ENCODE assay signal across 14 cellular contexts in genomic region chr16:83296505-83296904, GRCh38.
A peak's percentile ranks its signal among the peaks of the same experiment; 100 is the strongest.
DNase-seq lines count a peak whose midpoint lies in the region; FAIRE-seq and TF ChIP-seq lines count a peak whose summit lies in the region.
"Had no signal": no experiment of that assay in that cellular context is flagged by ENCODE, and none has a peak within 500 bp of the region (broad histone marks: within the 10 kb centered on the region; RNA-seq: fewer than 3 reads in every experiment).

No MANE protein-coding gene starts in this region.

- TF ChIP-seq CTCF in MCF 10A (IDR thresholded peaks at IDR 0.05; ENCODE audit: unreplicated experiment): no peak
- TF ChIP-seq CTCF in breast epithelium (IDR thresholded peaks at IDR 0.05): no peak
- no peak for TF ChIP-seq CTCF in fibroblast of villous mesenchyme (IDR thresholded peaks at IDR 0.05; ENCODE audit: insufficient read depth, low read depth, low read length)
- no peak for TF ChIP-seq CTCF in liver (IDR thresholded peaks at IDR 0.05; ENCODE audit: low read depth, low read length, missing input control)

- H3K4me1 ChIP-seq in breast epithelium: no peaks in the 10 kb centered on the region
- peaks cover 0 to 4% (median 0%) of the 10 kb centered on the region in 4 donors for H3K4me1 ChIP-seq in liver (ENCODE audit: control insufficient read depth in 4 of 4, insufficient read depth in 4 of 4, low read length in 3 of 4)
- H3K4me1 ChIP-seq in CD4-positive, alpha-beta memory T cell (ENCODE audit: insufficient read depth, low read length): no peaks in the 10 kb centered on the region

- CTCF ChIA-PET in MCF 10A (lab: Yijun Ruan, JAX): interaction anchor here (1.7 kb wide), 1 partner anchor 60 kb away, joined by 4 read pairs; no protein-coding TSS in a partner anchor
- CTCF ChIA-PET in CD4-positive, alpha-beta memory T cell (lab: Charles Lee; ENCODE audit: partially characterized antibody): interaction anchor here (0.6 kb wide), 1 partner anchor 1032 kb away, joined by 3 read pairs; no protein-coding TSS in a partner anchor

- H3K36me3 Mint-ChIP-seq in MCF 10A (ENCODE audit: insufficient read depth, unreplicated experiment): no peaks in the 10 kb centered on the region
- H3K36me3 Mint-ChIP-seq in CD4-positive, alpha-beta memory T cell: no peaks in the 10 kb centered on the region

- no peaks in the 10 kb centered on the region for H3K9me3 Mint-ChIP-seq in MCF 10A (ENCODE audit: unreplicated experiment)
- H3K9me3 Mint-ChIP-seq in CD4-positive, alpha-beta memory T cell: peaks cover 0 to 4% (median 0%) of the 10 kb centered on the region in 8 donors

- BruUV-seq in MCF 10A (replicated peaks; lab: Mats Ljungman, UMichigan): no TSS peak

- H3K27ac Mint-ChIP-seq in MCF 10A (ENCODE audit: low read depth, unreplicated experiment): no peak overlapping the region
- no peak overlapping the region for H3K27ac Mint-ChIP-seq in CD4-positive, alpha-beta memory T cell

- 33% methylated on average over 2 of the region's 2 CpGs for WGBS in liver

- H3K27me3 ChIP-seq in breast epithelium (no peaks in the 10 kb centered on the region), liver (ENCODE audit: control insufficient read depth in 4 of 4, insufficient read depth in 4 of 4, low read length in 3 of 4) (peaks cover 0 to 3% (median 0%) of the 10 kb centered on the region in 4 donors)
- no peaks in the 10 kb centered on the region for H3K27me3 ChIP-seq in CD4-positive, alpha-beta memory T cell (ENCODE audit: insufficient read depth, low read length)
- H3K27me3 ChIP-seq: BLaER1 had no signal

- FAIRE-seq in GM12892 (lab: Jason Lieb, UNC): no peak
- FAIRE-seq: GM18507, H54 had no signal

- no peaks in the 10 kb centered on the region for H3K9me3 ChIP-seq in breast epithelium
- no peaks in the 10 kb centered on the region for H3K9me3 ChIP-seq in liver (ENCODE audit: control insufficient read depth in 4 of 4, low read length in 3 of 4)
- H3K9me3 ChIP-seq in CD4-positive, alpha-beta memory T cell (ENCODE audit: control insufficient read depth in 1 of 2, low read length in 2 of 2): no peaks in the 10 kb centered on the region

- intact Hi-C loops in MCF 10A (cut with micrococcal nuclease): no loop called here
- intact Hi-C loops in breast epithelium (cut with DNase I; ENCODE audit: low total_unique reads): no loop called here
- intact Hi-C loops in CD4-positive, alpha-beta memory T cell (cut with micrococcal nuclease): no loop called here

- no peak overlapping the region for H3K4me3 ChIP-seq in breast epithelium
- H3K4me3 ChIP-seq in fibroblast of villous mesenchyme (ENCODE audit: low read depth, low read length): no peak overlapping the region
- H3K4me3 ChIP-seq in liver (ENCODE audit: low read depth in 1 of 3, low read length in 3 of 3): no peak overlapping the region
- H3K4me3 ChIP-seq in CD4-positive, alpha-beta memory T cell (ENCODE audit: low read length in 2 of 2): no peak overlapping the region
- H3K4me3 ChIP-seq: BLaER1, GM23248 had no signal

- no peak for TF ChIP-seq POLR2A in breast epithelium (IDR thresholded peaks at IDR 0.05)
- TF ChIP-seq POLR2A in GM12892 (IDR thresholded peaks at IDR 0.05; ENCODE audit: low read depth, low read length): no peak

- no peak overlapping the region for H3K27ac ChIP-seq in breast epithelium
- H3K27ac ChIP-seq in liver (ENCODE audit: low read depth in 1 of 2, low read length in 2 of 2): no peak overlapping the region
- H3K27ac ChIP-seq in CD4-positive, alpha-beta memory T cell (ENCODE audit: low read depth, low read length): no peak overlapping the region
- H3K27ac ChIP-seq: 22Rv1, BLaER1, GM23248 had no signal

- POLR2A ChIA-PET in MCF 10A (lab: Yijun Ruan, JAX): no interaction called here
- POLR2A ChIA-PET in CD4-positive, alpha-beta memory T cell (lab: Charles Lee; ENCODE audit: partially characterized antibody): no interaction called here

- no peak overlapping the region for H3K9ac ChIP-seq in liver (ENCODE audit: low read depth in 1 of 2, low read length in 2 of 2)
- H3K9ac ChIP-seq: BLaER1, GM23248 had no signal

- no peaks in the 10 kb centered on the region for H3K36me3 ChIP-seq in breast epithelium
- H3K36me3 ChIP-seq in liver (ENCODE audit: control insufficient read depth in 4 of 4, insufficient read depth in 3 of 4, low read depth in 1 of 4, low read length in 3 of 4): no peaks in the 10 kb centered on the region
- H3K36me3 ChIP-seq in CD4-positive, alpha-beta memory T cell (ENCODE audit: insufficient read depth, low read length): no peaks in the 10 kb centered on the region
- H3K36me3 ChIP-seq: BLaER1 had no signal

- peaks cover 11% of the 10 kb centered on the region for H3K4me1 Mint-ChIP-seq in MCF 10A (ENCODE audit: insufficient read depth, unreplicated experiment)
- no peaks in the 10 kb centered on the region for H3K4me1 Mint-ChIP-seq in CD4-positive, alpha-beta memory T cell

- no peak overlapping the region for H3K4me3 Mint-ChIP-seq in MCF 10A (ENCODE audit: unreplicated experiment)
- no peak overlapping the region for H3K4me3 Mint-ChIP-seq in CD4-positive, alpha-beta memory T cell

- no peak for TF ChIP-seq RAD21 in liver (IDR thresholded peaks at IDR 0.05)

- DNase-seq in MCF 10A (ENCODE audit: unreplicated experiment): peak; percentile 2
- DNase-seq in breast epithelium (ENCODE audit: low spot score in 2 of 2): no peak
- DNase-seq in fibroblast of villous mesenchyme (ENCODE audit: low read depth): peak; percentile 5
- DNase-seq in activated CD4-positive, alpha-beta T cell treated with anti-CD3 and anti-CD28 coated beads, Interleukin-2, amount 50 U/mL, for 48 hours: no peak
- DNase-seq in CD4-positive, alpha-beta memory T cell: no peak
- DNase-seq in GM12892 (ENCODE audit: insufficient read length): no peak
- DNase-seq: AML-193, DMS53, GM23248 had no signal

- H3K27me3 Mint-ChIP-seq in MCF 10A (ENCODE audit: insufficient read depth, unreplicated experiment): no peaks in the 10 kb centered on the region
- no peaks in the 10 kb centered on the region for H3K27me3 Mint-ChIP-seq in CD4-positive, alpha-beta memory T cell

TF ChIP-seq in liver, 16 proteins besides CTCF, POLR2A, EP300 and RAD21:
- no peak for TF ChIP-seq GABPA (IDR thresholded peaks at IDR 0.05 in 1 of 2, conservative IDR thresholded peaks at IDR 0.05 in 1 of 2)
- TF ChIP-seq NR2F2 (IDR thresholded peaks at IDR 0.05): no peak
- no peak for TF ChIP-seq ZBTB33 (IDR thresholded peaks at IDR 0.05)
- no peak for TF ChIP-seq FOXA2 (IDR thresholded peaks at IDR 0.05)
- peak in 1 of 2 donors; percentile 7 for TF ChIP-seq RXRA (IDR thresholded peaks at IDR 0.05)
- no peak for TF ChIP-seq HNF4G (IDR thresholded peaks at IDR 0.05)
- TF ChIP-seq EGR1 (IDR thresholded peaks at IDR 0.05; ENCODE audit: low read depth in 2 of 2): no peak
- no peak for TF ChIP-seq HNF4A (conservative IDR thresholded peaks at IDR 0.05)
- no peak for TF ChIP-seq TAF1 (conservative IDR thresholded peaks at IDR 0.05)
- TF ChIP-seq YY1 (IDR thresholded peaks at IDR 0.05): peak; percentile 15

Comparison
In these comparisons a context has a peak if more than half of its experiments do, and no peak if none do; other contexts are left out.
1. DNase-seq: peak in MCF 10A (single experiment) and fibroblast of villous mesenchyme (single experiment); none in breast epithelium (0 of 2), activated CD4-positive, alpha-beta T cell treated with anti-CD3 and anti-CD28 coated beads, Interleukin-2, amount 50 U/mL, for 48 hours (0 of 2), CD4-positive, alpha-beta memory T cell (0 of 5) and GM12892 (single experiment).